ENCODE assay signal across 2 cellular contexts in genomic region chr7:20229652-20230500, GRCh38.
TF ChIP-seq lines count a peak whose summit lies in the region.

No MANE protein-coding gene starts in this region.

TF ChIP-seq in IMR-90, 13 proteins besides CTCF, POLR2A, EP300 and RAD21:
- peak; percentile 42; the same call in 1 of the 2 replicates for TF ChIP-seq FOS (IDR thresholded peaks at IDR 0.05; ENCODE audit: low read depth, low read length)
- no peak for TF ChIP-seq NFE2L2 (IDR thresholded peaks at IDR 0.05; ENCODE audit: low read depth, low read length)
- peak; percentile 62 for TF ChIP-seq CEBPB (IDR thresholded peaks at IDR 0.05; ENCODE audit: low read depth, low read length)
TF ChIP-seq in IMR-90: peak in this region for 2.

TF ChIP-seq in HepG2, 621 proteins besides CTCF, POLR2A, EP300 and RAD21:
- peak; percentile 44; the same call in 1 of the 2 replicates for TF ChIP-seq FOSL2 (CRISPR knock-in tag; IDR thresholded peaks at IDR 0.05)
- TF ChIP-seq ZNF20 (CRISPR knock-in tag; IDR thresholded peaks at IDR 0.05) = no peak
